ENCODE assay signal across 12 cellular contexts in the genomic region with DNA sequence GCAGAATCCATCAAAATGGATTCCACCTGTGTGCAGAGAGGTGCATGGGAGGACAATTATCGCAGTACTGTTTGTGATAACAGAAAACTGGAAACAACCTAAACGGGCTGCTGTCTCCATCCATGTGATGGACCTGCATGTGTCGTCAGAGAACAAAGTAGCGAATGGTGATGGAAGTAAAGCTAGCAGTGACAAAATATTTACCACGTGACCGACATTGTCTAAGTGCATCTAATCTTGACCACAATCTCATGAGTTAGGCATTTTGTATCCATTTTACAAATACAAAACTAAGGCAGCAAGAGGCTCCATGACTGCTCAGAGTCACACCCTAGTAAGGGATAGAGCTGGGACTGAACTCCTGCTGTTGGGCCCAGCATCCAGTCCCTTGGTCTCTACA.
DNase-seq lines count a peak whose midpoint lies in the region; ATAC-seq and TF ChIP-seq lines count a peak whose summit lies in the region.
"Had no signal": no experiment of that assay in that cellular context is flagged by ENCODE, and none has a peak within 500 bp of the region (broad histone marks: within the 10 kb centered on the region; RNA-seq: fewer than 3 reads in every experiment).

No MANE protein-coding gene starts in this region.

- no peak overlapping the region for H3K4me3 ChIP-seq in naive thymus-derived CD4-positive, alpha-beta T cell (ENCODE audit: low read length)
- no peak overlapping the region for H3K4me3 ChIP-seq in trophoblast cell (ENCODE audit: low read depth, low read length)
- H3K4me3 ChIP-seq: BLaER1 treated with 17β-estradiol and CSF1 and Interleukin-3, amounts not matched to agents 10 nM and 100 nM; GM23248 had no signal

- no peaks in the 10 kb centered on the region for H3K27me3 Mint-ChIP-seq in H9 (ENCODE audit: low read depth)
- peaks cover 5% of the 10 kb centered on the region for H3K27me3 Mint-ChIP-seq in T-helper 17 cell
- H3K27me3 Mint-ChIP-seq in naive thymus-derived CD4-positive, alpha-beta T cell, result no peaks in the 10 kb centered on the region
- no peaks in the 10 kb centered on the region for H3K27me3 Mint-ChIP-seq in activated CD4-positive, alpha-beta T cell treated with anti-CD3 and anti-CD28 coated beads for 36 hours
- H3K27me3 Mint-ChIP-seq: B cell; CD4-positive, CD25-positive, alpha-beta regulatory T cell had no signal

- H2AK5ac ChIP-seq in H9 (ENCODE audit: insufficient read length, low read length) (no peak overlapping the region), trophoblast cell (ENCODE audit: low read length) (no peak overlapping the region)

- intact Hi-C loops in naive thymus-derived CD4-positive, alpha-beta T cell (cut with micrococcal nuclease), result loop anchor here in 1 of 2 donors (2.0 kb wide), 1 partner anchor 29 kb away; no protein-coding TSS in a partner anchor
- intact Hi-C loops in activated CD4-positive, alpha-beta T cell treated with anti-CD3 and anti-CD28 coated beads for 36 hours (cut with DNase I, micrococcal nuclease), result loop anchor here (2.0 kb wide), 1 partner anchor 45 kb away; no protein-coding TSS in a partner anchor

- POLR2A ChIA-PET in naive thymus-derived CD4-positive, alpha-beta T cell (lab: Charles Lee), result interaction anchor here (0.6 to 0.8 kb wide), 3 partner anchors 14 to 47 kb away, joined by 3 to 4 read pairs (median 3); no protein-coding TSS in a partner anchor
- POLR2A ChIA-PET in activated CD4-positive, alpha-beta T cell treated with anti-CD3 and anti-CD28 coated beads for 36 hours (lab: Charles Lee), result no interaction called here

- H4K8ac ChIP-seq in H9 (replicated peaks; ENCODE audit: insufficient read length, low read depth, low read length) (no peak overlapping the region), trophoblast cell (ENCODE audit: low read depth, low read length) (no peak overlapping the region)

- no peak overlapping the region for H4K12ac ChIP-seq in trophoblast cell (ENCODE audit: low read depth, low read length)

- H2BK15ac ChIP-seq in H9 (ENCODE audit: low read depth, low read length), result no peak overlapping the region

- H3K4me1 Mint-ChIP-seq in H9 (peaks cover 0 to 3% of the 10 kb centered on the region in 2 experiments; a peak in 1 of 4 replicates), T-helper 17 cell (peaks cover 24% of the 10 kb centered on the region)
- H3K4me1 Mint-ChIP-seq in naive thymus-derived CD4-positive, alpha-beta T cell, result peaks cover 46 to 83% (median 71%) of the 10 kb centered on the region in 7 donors
- H3K4me1 Mint-ChIP-seq in activated CD4-positive, alpha-beta T cell treated with anti-CD3 and anti-CD28 coated beads for 36 hours, result peaks cover 71% of the 10 kb centered on the region
- H3K4me1 Mint-ChIP-seq: B cell had no signal

- no peak overlapping the region for H3T11ph ChIP-seq in H9 (ENCODE audit: low read length)

- no CpG with 5 or more reads among the region's 6 CpGs for WGBS in H9 (ENCODE audit: extremely low coverage, insufficient read length, low lambda C conversion rate)
- WGBS in trophoblast cell (ENCODE audit: extremely low coverage, insufficient coverage, insufficient read length), result no CpG with 5 or more reads among the region's 6 CpGs

- H3K27ac ChIP-seq in H9 (ENCODE audit: insufficient read length, low read depth, low read length) (no peak overlapping the region), trophoblast cell (ENCODE audit: low read depth, low read length) (no peak overlapping the region)
- H3K27ac ChIP-seq in naive thymus-derived CD4-positive, alpha-beta T cell (ENCODE audit: low read depth, low read length), result no peak overlapping the region
- H3K27ac ChIP-seq: BLaER1 treated with 17β-estradiol and CSF1 and Interleukin-3, amounts not matched to agents 10 nM and 100 nM; GM23248 had no signal

- H3K36me3 Mint-ChIP-seq in H9 (ENCODE audit: insufficient read depth in 1 of 3, low read depth in 3 of 3) (peaks cover 9 to 30% (median 13%) of the 10 kb centered on the region in 3 experiments; a peak in 5 of 7 replicates), T-helper 17 cell (ENCODE audit: low read depth) (no peaks in the 10 kb centered on the region)
- peaks cover 0 to 3% (median 3%) of the 10 kb centered on the region in 5 donors for H3K36me3 Mint-ChIP-seq in naive thymus-derived CD4-positive, alpha-beta T cell
- no peaks in the 10 kb centered on the region for H3K36me3 Mint-ChIP-seq in activated CD4-positive, alpha-beta T cell treated with anti-CD3 and anti-CD28 coated beads for 36 hours (ENCODE audit: low read depth)
- H3K36me3 Mint-ChIP-seq: CD4-positive, CD25-positive, alpha-beta regulatory T cell had no signal

- no peak overlapping the region for H2BK5ac ChIP-seq in H9 (ENCODE audit: insufficient read length, low read length)
- H2BK5ac ChIP-seq in trophoblast cell (ENCODE audit: low read depth, low read length, poor library complexity), result no peak overlapping the region

- ATAC-seq in T-helper 17 cell (peak; percentile 33), GM18858 (IDR thresholded peaks at IDR 0.05; ENCODE audit: unreplicated experiment) (no peak)
- ATAC-seq in naive thymus-derived CD4-positive, alpha-beta T cell, result peak; percentile 16
- no peak for ATAC-seq in activated CD4-positive, alpha-beta T cell treated with anti-CD3 and anti-CD28 coated beads for 36 hours

- no peak overlapping the region for H3K56ac ChIP-seq in H9 (ENCODE audit: insufficient read length, low read depth, low read length)

- H3K4me1 ChIP-seq in H9 (ENCODE audit: insufficient read depth, low read length), result no peaks in the 10 kb centered on the region
- peaks cover 0 to 42% of the 10 kb centered on the region in 2 donors for H3K4me1 ChIP-seq in naive thymus-derived CD4-positive, alpha-beta T cell (ENCODE audit: control insufficient read depth in 2 of 2, insufficient read depth in 2 of 2, low read length in 2 of 2)
- H3K4me1 ChIP-seq in trophoblast cell (ENCODE audit: control insufficient read depth in 1 of 2, insufficient read depth in 2 of 2, low read length in 2 of 2), result no peaks in the 10 kb centered on the region
- H3K4me1 ChIP-seq: Caco-2 had no signal

- no peak for DNase-seq in H9
- DNase-seq in T-helper 17 cell, result no peak
- no peak for DNase-seq in naive thymus-derived CD4-positive, alpha-beta T cell
- DNase-seq in trophoblast cell, result no peak
- no peak for DNase-seq in activated CD4-positive, alpha-beta T cell treated with anti-CD3 and anti-CD28 coated beads for 36 hours
- DNase-seq: Caco-2; CD4-positive, CD25-positive, alpha-beta regulatory T cell; GM23248; HCEC 1CT had no signal

- H4K91ac ChIP-seq in H9 (ENCODE audit: insufficient read length, low read depth, low read length) (no peak overlapping the region), trophoblast cell (ENCODE audit: low read depth, low read length) (no peak overlapping the region)

- no peak overlapping the region for H3K4me2 ChIP-seq in H9 (ENCODE audit: insufficient read depth, insufficient read length, low read length)
- no peak overlapping the region for H3K4me2 ChIP-seq in trophoblast cell (ENCODE audit: low read length)
- H3K4me2 ChIP-seq: BLaER1 treated with 17β-estradiol and CSF1 and Interleukin-3, amounts not matched to agents 10 nM and 100 nM had no signal

- no peak overlapping the region for H2BK12ac ChIP-seq in H9 (ENCODE audit: insufficient read length, low read depth, low read length)
- H2BK12ac ChIP-seq in trophoblast cell (ENCODE audit: low read length), result no peak overlapping the region

- H4K5ac ChIP-seq in H9 (ENCODE audit: insufficient read length, low read depth, low read length), result peak overlapping the region; percentile 61

- H2BK120ac ChIP-seq in H9 (ENCODE audit: low read depth, low read length, poor library complexity, severe bottlenecking) (no peak overlapping the region), trophoblast cell (ENCODE audit: insufficient read depth, low read length, poor library complexity) (no peak overlapping the region)

- H3K36me3 ChIP-seq in naive thymus-derived CD4-positive, alpha-beta T cell (ENCODE audit: control insufficient read depth in 2 of 3, insufficient read depth in 3 of 3, low read length in 3 of 3), result no peaks in the 10 kb centered on the region
- peaks cover 37 to 50% of the 10 kb centered on the region in 2 experiments for H3K36me3 ChIP-seq in trophoblast cell (ENCODE audit: control insufficient read depth in 1 of 2, insufficient read depth in 2 of 2, low read length in 2 of 2)

- H3K79me2 ChIP-seq in H9 (ENCODE audit: insufficient read depth, low read length), result no peaks in the 10 kb centered on the region
- no peaks in the 10 kb centered on the region for H3K79me2 ChIP-seq in trophoblast cell (ENCODE audit: control insufficient read depth, insufficient read depth, low read length, poor library complexity)

- CTCF ChIA-PET in naive thymus-derived CD4-positive, alpha-beta T cell (lab: Charles Lee), result interaction anchor here (0.5 to 1.6 kb wide), 3 partner anchors 41 to 163 kb away, joined by 3 to 4 read pairs (median 3); no protein-coding TSS in a partner anchor
- CTCF ChIA-PET in activated CD4-positive, alpha-beta T cell treated with anti-CD3 and anti-CD28 coated beads for 36 hours (lab: Charles Lee), result interaction anchor here (1.0 kb wide), 1 partner anchor 9 kb away, joined by 5 read pairs; no protein-coding TSS in a partner anchor

- H3K23ac ChIP-seq in H9 (ENCODE audit: insufficient read length, low read depth, low read length) (no peak overlapping the region), trophoblast cell (ENCODE audit: low read length) (no peak overlapping the region)

- H3K4me3 Mint-ChIP-seq in H9, result no peak overlapping the region
- H3K4me3 Mint-ChIP-seq in T-helper 17 cell, result no peak overlapping the region
- peak overlapping the region in 3 of 10 donors; percentile 5 to 38 (median 32) for H3K4me3 Mint-ChIP-seq in naive thymus-derived CD4-positive, alpha-beta T cell
- H3K4me3 Mint-ChIP-seq in activated CD4-positive, alpha-beta T cell treated with anti-CD3 and anti-CD28 coated beads for 36 hours, result no peak overlapping the region
- H3K4me3 Mint-ChIP-seq: B cell; CD4-positive, CD25-positive, alpha-beta regulatory T cell had no signal

- no peak for TF ChIP-seq CTCF in H9 (conservative IDR thresholded peaks at IDR 0.05)

- H3K27ac Mint-ChIP-seq in H9 (no peak overlapping the region), T-helper 17 cell (no peak overlapping the region)
- H3K27ac Mint-ChIP-seq in naive thymus-derived CD4-positive, alpha-beta T cell, result peak overlapping the region in 6 of 9 donors; percentile 0 to 83 (median 49)
- H3K27ac Mint-ChIP-seq in activated CD4-positive, alpha-beta T cell treated with anti-CD3 and anti-CD28 coated beads for 36 hours, result no peak overlapping the region
- H3K27ac Mint-ChIP-seq: B cell; CD4-positive, CD25-positive, alpha-beta regulatory T cell had no signal

- no peaks in the 10 kb centered on the region for H4K20me1 ChIP-seq in H9 (ENCODE audit: control insufficient read depth, insufficient read depth, insufficient read length)

- H3K9me3 Mint-ChIP-seq in H9, result no peaks in the 10 kb centered on the region
- H3K9me3 Mint-ChIP-seq in naive thymus-derived CD4-positive, alpha-beta T cell, result peaks cover 0 to 3% (median 0%) of the 10 kb centered on the region in 11 donors
- no peaks in the 10 kb centered on the region for H3K9me3 Mint-ChIP-seq in activated CD4-positive, alpha-beta T cell treated with anti-CD3 and anti-CD28 coated beads for 36 hours (ENCODE audit: low read depth)
- H3K9me3 Mint-ChIP-seq: CD4-positive, CD25-positive, alpha-beta regulatory T cell had no signal

- H3K79me1 ChIP-seq in H9 (ENCODE audit: insufficient read depth, low read depth, low read length, poor library complexity, severe bottlenecking) (no peaks in the 10 kb centered on the region), trophoblast cell (ENCODE audit: low read length) (no peaks in the 10 kb centered on the region)

- H3K9me3 ChIP-seq in H9 (ENCODE audit: control insufficient read depth, low read depth, low read length) (no peaks in the 10 kb centered on the region), T-helper 17 cell (ENCODE audit: control insufficient read depth, low read length, poor library complexity, severe bottlenecking) (no peaks in the 10 kb centered on the region), trophoblast cell (ENCODE audit: insufficient read depth, low read depth, low read length) (peaks cover 3% of the 10 kb centered on the region)
- H3K9me3 ChIP-seq in naive thymus-derived CD4-positive, alpha-beta T cell (ENCODE audit: control insufficient read depth in 2 of 3, low read length in 3 of 3), result no peaks in the 10 kb centered on the region
- H3K9me3 ChIP-seq: BLaER1 treated with 17β-estradiol and CSF1 and Interleukin-3, amounts not matched to agents 10 nM and 100 nM; Caco-2 had no signal

- H2AFZ ChIP-seq in H9 (ENCODE audit: low read length) (no peak overlapping the region), trophoblast cell (ENCODE audit: insufficient read depth, low read length, poor library complexity) (no peak overlapping the region)
- H2AFZ ChIP-seq: GM23248 had no signal

- H3K9ac ChIP-seq in H9 (ENCODE audit: extremely low read depth, insufficient read length, low read length) (no peak overlapping the region), trophoblast cell (ENCODE audit: low read length) (no peak overlapping the region)
- H3K9ac ChIP-seq: BLaER1 treated with 17β-estradiol and CSF1 and Interleukin-3, amounts not matched to agents 10 nM and 100 nM; GM23248 had no signal

- H3K14ac ChIP-seq in H9 (ENCODE audit: insufficient read depth, low read length) (no peak overlapping the region), trophoblast cell (ENCODE audit: low read length) (no peak overlapping the region)

- H3K18ac ChIP-seq in H9 (ENCODE audit: insufficient read length, low read depth, low read length) (no peak overlapping the region), trophoblast cell (ENCODE audit: low read length) (no peak overlapping the region)

- no peaks in the 10 kb centered on the region for H3K23me2 ChIP-seq in H9 (ENCODE audit: insufficient read length, low read depth, low read length, poor library complexity, severe bottlenecking)

- H2BK20ac ChIP-seq in H9 (ENCODE audit: low read depth, low read length, poor library complexity, severe bottlenecking), result no peak overlapping the region

- H3K27me3 ChIP-seq in H9 (ENCODE audit: insufficient read depth, low read length) (no peaks in the 10 kb centered on the region), trophoblast cell (ENCODE audit: insufficient read depth, low read length) (no peaks in the 10 kb centered on the region)
- H3K27me3 ChIP-seq in naive thymus-derived CD4-positive, alpha-beta T cell (ENCODE audit: control insufficient read depth in 2 of 2, insufficient read depth in 2 of 2, low read length in 2 of 2), result no peaks in the 10 kb centered on the region
- H3K27me3 ChIP-seq: BLaER1 treated with 17β-estradiol and CSF1 and Interleukin-3, amounts not matched to agents 10 nM and 100 nM had no signal

- H3K4ac ChIP-seq in H9 (ENCODE audit: low read depth, low read length), result no peak overlapping the region
- no peak overlapping the region for H3K4ac ChIP-seq in trophoblast cell (ENCODE audit: low read depth, low read length)

Comparison
In these comparisons a context has a peak if more than half of its experiments do, and no peak if none do; other contexts are left out.
1. H3K27ac Mint-ChIP-seq: peak in naive thymus-derived CD4-positive, alpha-beta T cell (6 of 9); none in H9 (0 of 3), T-helper 17 cell (single experiment) and activated CD4-positive, alpha-beta T cell treated with anti-CD3 and anti-CD28 coated beads for 36 hours (single experiment).
2. ATAC-seq: peak in T-helper 17 cell (single experiment) and naive thymus-derived CD4-positive, alpha-beta T cell (single experiment); none in activated CD4-positive, alpha-beta T cell treated with anti-CD3 and anti-CD28 coated beads for 36 hours (single experiment) and GM18858 (single experiment).